ENCODE assay signal across 20 cellular contexts in the genomic region with DNA sequence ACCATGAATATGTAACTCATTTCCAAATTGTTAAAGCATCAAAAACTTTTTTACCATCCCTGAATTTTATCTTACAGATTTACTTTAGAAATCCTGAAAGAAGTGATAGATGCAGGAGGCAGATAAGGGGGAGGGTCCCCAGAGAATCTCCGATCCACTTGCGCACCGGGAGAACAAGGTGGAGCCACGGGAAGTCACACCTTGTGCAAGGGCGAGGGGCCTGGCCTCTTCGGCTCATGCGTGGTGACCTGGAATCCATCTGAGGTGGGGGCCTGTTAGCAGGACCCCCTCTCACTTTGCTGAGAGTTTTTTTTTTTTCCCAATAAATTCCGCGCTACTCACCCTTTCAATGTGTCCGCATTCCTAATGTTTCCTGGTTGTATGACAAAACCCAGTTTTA.
"Had no signal": no experiment of that assay in that cellular context is flagged by ENCODE, and none has a peak within 500 bp of the region (broad histone marks: within the 10 kb centered on the region; RNA-seq: fewer than 3 reads in every experiment).

No MANE protein-coding gene starts in this region.

- H3K9ac ChIP-seq: SK-N-SH had no signal

- H3K9me3 ChIP-seq: SK-N-SH had no signal

- H3K4me2 ChIP-seq: SK-N-SH had no signal

- ATAC-seq: Panc1, PC-3 had no signal

- H3K27ac ChIP-seq: RWPE1 had no signal

- DNase-seq: KBM-7; NCI-H1092; NCI-H1105 treated with DMSO at 0.1 percent for 48 hours; NCI-H1417 treated with DMSO at 0.1 percent for 48 hours; NCI-H146; NCI-H1694 treated with DMSO at 0.1 percent for 48 hours; NCI-H1930; NCI-H2081; NCI-H2107; NCI-H2227 treated with DMSO at 0.1 percent for 48 hours; NCI-H524; NCI-H526 treated with DMSO at 0.1 percent for 48 hours; NCI-H748 treated with DMSO at 0.1 percent for 48 hours; NK-92 treated with Interleukin-12 subunit alpha and Interleukin-12 subunit beta, amount 100 ng/mL, for 24 hours; PC-3; SHP77; SK-N-SH; SW 1271 had no signal
